In genomic region chr1:93732514-93732913, GRCh38 we compare ENCODE assay signal across 1 cellular context.
TF ChIP-seq lines count a peak whose summit lies in the region.

No MANE protein-coding gene starts in this region.

TF ChIP-seq in IMR-90, 13 proteins besides CTCF, POLR2A, EP300 and RAD21:
- no peak for TF ChIP-seq MXI1 (IDR thresholded peaks at IDR 0.05; ENCODE audit: borderline replicate concordance, low read depth, low read length)
- no peak for TF ChIP-seq RFX5 (IDR thresholded peaks at IDR 0.05; ENCODE audit: low read depth, low read length)
- TF ChIP-seq NFE2L2 (IDR thresholded peaks at IDR 0.05; ENCODE audit: low read depth, low read length) = no peak
- TF ChIP-seq SMC3 (IDR thresholded peaks at IDR 0.05; ENCODE audit: low read depth, low read length) = no peak
